Comparison of ENCODE assay signal across 20 cellular contexts in genomic region chr12:20403230-20403629, GRCh38. TPM values are rescaled to one million over a fixed set of nuclear protein-coding genes. Genes with fewer than 3 reads are reported as not detected.
"Had no signal": no experiment of that assay in that cellular context is flagged by ENCODE, and none has a peak within 500 bp of the region (broad histone marks: within the 10 kb centered on the region; RNA-seq: fewer than 3 reads in every experiment).

No MANE protein-coding gene starts in this region.

- H3K4me1 ChIP-seq: colonic mucosa, testis had no signal

- ATAC-seq: activated T-cell treated with anti-CD3 and anti-CD28 coated beads, Interleukin-2, amount 50 U/mL, for 72 hours; naive thymus-derived CD4-positive, alpha-beta T cell; stimulated activated effector memory CD8-positive, alpha-beta T cell treated with anti-CD3 and anti-CD28 coated beads, Interleukin-12 subunit alpha, Interleukin-12 subunit beta, amount 100 ng/mL, for 72 hours had no signal

- H3K27me3 Mint-ChIP-seq: activated naive CD4-positive, alpha-beta T cell treated with anti-CD3 and anti-CD28 coated beads, Interleukin-2, amount 50 U/mL, for 24 hours; central memory CD8-positive, alpha-beta T cell; type B pancreatic cell had no signal

- H3K36me3 ChIP-seq: ascending aorta, colonic mucosa, sigmoid colon, stomach had no signal

- H3K27ac Mint-ChIP-seq: activated naive CD4-positive, alpha-beta T cell treated with anti-CD3 and anti-CD28 coated beads, Interleukin-2, amount 50 U/mL, for 24 hours; activated T-cell treated with anti-CD3 and anti-CD28 coated beads, Interleukin-2, amount 50 U/mL, for 72 hours; immature natural killer cell; naive thymus-derived CD4-positive, alpha-beta T cell; stimulated activated effector memory CD8-positive, alpha-beta T cell treated with anti-CD3 and anti-CD28 coated beads, Interleukin-12 subunit alpha, Interleukin-12 subunit beta, amount 100 ng/mL, for 72 hours; type B pancreatic cell had no signal

- H3K4me1 Mint-ChIP-seq: activated naive CD4-positive, alpha-beta T cell treated with anti-CD3 and anti-CD28 coated beads, Interleukin-2, amount 50 U/mL, for 24 hours; central memory CD8-positive, alpha-beta T cell; stimulated activated effector memory CD8-positive, alpha-beta T cell treated with anti-CD3 and anti-CD28 coated beads, Interleukin-12 subunit alpha, Interleukin-12 subunit beta, amount 100 ng/mL, for 72 hours had no signal

- H3K36me3 Mint-ChIP-seq: activated naive CD4-positive, alpha-beta T cell treated with anti-CD3 and anti-CD28 coated beads, Interleukin-2, amount 50 U/mL, for 24 hours; naive thymus-derived CD4-positive, alpha-beta T cell; stimulated activated effector memory CD8-positive, alpha-beta T cell treated with anti-CD3 and anti-CD28 coated beads, Interleukin-12 subunit alpha, Interleukin-12 subunit beta, amount 100 ng/mL, for 72 hours had no signal

- H3K27me3 ChIP-seq: ascending aorta, colonic mucosa, sigmoid colon, stomach, testis had no signal

- H3K9me3 Mint-ChIP-seq: immature natural killer cell; stimulated activated effector memory CD8-positive, alpha-beta T cell treated with anti-CD3 and anti-CD28 coated beads, Interleukin-12 subunit alpha, Interleukin-12 subunit beta, amount 100 ng/mL, for 72 hours; type B pancreatic cell had no signal

- DNase-seq: activated effector memory CD4-positive, alpha-beta T cell treated with anti-CD3 and anti-CD28 coated beads, Interleukin-2, amount 50 U/mL, for 16 hours; activated T-cell treated with anti-CD3 and anti-CD28 coated beads, Interleukin-2, amount 50 U/mL, for 72 hours; colonic mucosa; head of caudate nucleus; immature natural killer cell; kidney glomerular epithelial cell; mesenchymal stem cell; naive thymus-derived CD4-positive, alpha-beta T cell; sigmoid colon; stimulated activated CD4-positive, alpha-beta T cell treated with anti-CD3 and anti-CD28 coated beads, Interleukin-4, amount 100 ng/mL, for 24 hours; stomach; T1000; testis had no signal

- H3K4me3 ChIP-seq: ascending aorta, colonic mucosa, sigmoid colon, stomach, testis had no signal

- H3K9me3 ChIP-seq: ascending aorta, colonic mucosa, sigmoid colon, stomach, testis had no signal

- H3K27ac ChIP-seq: colonic mucosa, sigmoid colon, stomach, testis had no signal

- H3K4me3 Mint-ChIP-seq: activated naive CD4-positive, alpha-beta T cell treated with anti-CD3 and anti-CD28 coated beads, Interleukin-2, amount 50 U/mL, for 24 hours; activated T-cell treated with anti-CD3 and anti-CD28 coated beads, Interleukin-2, amount 50 U/mL, for 72 hours; central memory CD8-positive, alpha-beta T cell; immature natural killer cell; naive thymus-derived CD4-positive, alpha-beta T cell; stimulated activated effector memory CD8-positive, alpha-beta T cell treated with anti-CD3 and anti-CD28 coated beads, Interleukin-12 subunit alpha, Interleukin-12 subunit beta, amount 100 ng/mL, for 72 hours; type B pancreatic cell had no signal

RNA-seq across cellular contexts. Expression of gene PDE3A, which starts 34.9 kb away (rescaled TPM):
- total RNA-seq: activated CD8-positive, alpha-beta memory T cell treated with anti-CD3 and anti-CD28 coated beads for 36 hours; activated T-cell treated with anti-CD3 and anti-CD28 coated beads, Interleukin-2, amount 50 U/mL, for 72 hours; T-helper 1 cell treated with Interleukin-12 subunit alpha and Interleukin-12 subunit beta and Interleukin-4 antibody, amounts not matched to agents 30 ng/mL and 1 ng/mL, for 36 hours had no signal
- polyA plus RNA-seq: naive thymus-derived CD4-positive, alpha-beta T cell had no signal
